In the genomic region with DNA sequence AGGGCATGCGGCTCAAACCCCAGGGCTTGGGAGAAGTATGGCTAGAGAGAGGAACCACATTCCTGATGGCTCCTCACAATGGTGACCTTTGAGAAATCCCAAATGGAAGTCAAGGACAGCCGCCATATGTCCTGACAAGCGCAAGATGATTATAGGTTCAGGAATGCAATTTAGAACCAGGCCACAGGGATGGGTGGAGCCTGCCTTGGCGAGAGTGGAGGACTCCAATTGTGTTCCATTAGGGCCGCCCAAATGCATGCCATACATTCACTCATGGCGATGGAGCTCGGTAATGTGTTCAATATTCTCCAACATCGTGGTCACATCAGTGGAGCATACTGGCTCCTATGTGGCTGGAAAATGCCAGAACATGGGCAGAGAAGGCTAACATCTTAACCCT, we compare ENCODE assay signal across 27 cellular contexts.
"Had no signal": no experiment of that assay in that cellular context is flagged by ENCODE, and none has a peak within 500 bp of the region (broad histone marks: within the 10 kb centered on the region; RNA-seq: fewer than 3 reads in every experiment).

No MANE protein-coding gene starts in this region.

- H3K27ac ChIP-seq: adrenal gland, body of pancreas, breast epithelium, WERI-Rb-1 had no signal

- ATAC-seq: activated naive CD4-positive, alpha-beta T cell treated with anti-CD3 and anti-CD28 coated beads, Interleukin-2, amount 50 U/mL, for 72 hours; body of pancreas; Panc1 had no signal

- H3K36me3 ChIP-seq: adrenal gland, breast epithelium, WERI-Rb-1 had no signal

- H3K27me3 ChIP-seq: adrenal gland, body of pancreas, breast epithelium had no signal

- H3K9me3 ChIP-seq: adrenal gland, body of pancreas, breast epithelium had no signal

- H3K4me1 ChIP-seq: adrenal gland, body of pancreas, breast epithelium had no signal

- DNase-seq: activated CD4-positive, alpha-beta memory T cell treated with anti-CD3 and anti-CD28 coated beads, Interleukin-2, amount 10 ng/mL, durations not matched to agents 7 days and 5 days; activated CD4-positive, alpha-beta T cell treated with anti-CD3 and anti-CD28 coated beads for 1 hour; activated CD4-positive, alpha-beta T cell treated with anti-CD3 and anti-CD28 coated beads for 48 hours; activated CD4-positive, CD25-positive, alpha-beta regulatory T cell; activated gamma-delta T cell; activated naive CD4-positive, alpha-beta T cell treated with Interleukin-2 at 50 U/mL for 16 hours; activated T-cell treated with anti-CD3 and anti-CD28 coated beads, Interleukin-2, amount 50 U/mL, for 24 hours; adrenal gland; body of pancreas; MM.1S; MV-4-11; NCI-H1092; NCI-H1436 treated with DMSO at 0.1 percent for 48 hours; NCI-H1694 treated with DMSO at 0.1 percent for 48 hours; NCI-H2029; NCI-H345; NCI-H524 treated with DMSO at 0.1 percent for 48 hours; RPMI8226; SIG-M5; SW 1271; T-helper 1 cell; T-helper 2 cell; T-helper 9 cell; WERI-Rb-1 had no signal

- H3K4me3 ChIP-seq: adrenal gland, body of pancreas, breast epithelium had no signal
